Comparison of ENCODE assay signal across 9 cellular contexts in genomic region chr4:77959566-77960338, GRCh38.
DNase-seq lines count a peak whose midpoint lies in the region; ATAC-seq and TF ChIP-seq lines count a peak whose summit lies in the region.
"Had no signal": no experiment of that assay in that cellular context is flagged by ENCODE, and none has a peak within 500 bp of the region (broad histone marks: within the 10 kb centered on the region; RNA-seq: fewer than 3 reads in every experiment).

No MANE protein-coding gene starts in this region.

- H3K4me3 ChIP-seq in breast epithelium (peak overlapping the region in 1 of 3 donors; percentile 9), left lung (no peak overlapping the region)
- H3K4me3 ChIP-seq: SJSA1 had no signal

- CTCF ChIA-PET in Calu3 (lab: Charles Lee) = interaction anchor here (1.0 kb wide), 1 partner anchor 100 kb away, joined by 4 read pairs; no protein-coding TSS in a partner anchor
- CTCF ChIA-PET in activated naive CD4-positive, alpha-beta T cell treated with anti-CD3 and anti-CD28 coated beads, Interleukin-2, amount 10 ng/mL, durations not matched to agents 7 days and 5 days (lab: Charles Lee) = interaction anchor here (0.8 to 1.2 kb wide), 6 partner anchors 15 to 904 kb away, joined by 3 to 7 read pairs (median 3); no protein-coding TSS in a partner anchor

- no peaks in the 10 kb centered on the region for H3K36me3 Mint-ChIP-seq in Calu3 (ENCODE audit: insufficient read depth, unreplicated experiment)
- H3K36me3 Mint-ChIP-seq in activated naive CD4-positive, alpha-beta T cell treated with anti-CD3 and anti-CD28 coated beads, Interleukin-2, amount 10 ng/mL, durations not matched to agents 7 days and 5 days = peaks cover 1% of the 10 kb centered on the region

- H3K4me1 ChIP-seq in breast epithelium (no peaks in the 10 kb centered on the region), left lung (peaks cover 0 to 5% of the 10 kb centered on the region in 2 donors)
- H3K4me1 ChIP-seq: SJSA1 had no signal

- H3K27ac ChIP-seq in breast epithelium (no peak overlapping the region), left lung (no peak overlapping the region)
- H3K27ac ChIP-seq: SJSA1 had no signal

- no peaks in the 10 kb centered on the region for H3K27me3 Mint-ChIP-seq in Calu3 (ENCODE audit: unreplicated experiment)
- H3K27me3 Mint-ChIP-seq in activated naive CD4-positive, alpha-beta T cell treated with anti-CD3 and anti-CD28 coated beads, Interleukin-2, amount 10 ng/mL, durations not matched to agents 7 days and 5 days = peaks cover 7% of the 10 kb centered on the region

- no peak overlapping the region for H3K4me3 Mint-ChIP-seq in Calu3 (ENCODE audit: low read depth, unreplicated experiment)
- no peak overlapping the region for H3K4me3 Mint-ChIP-seq in activated naive CD4-positive, alpha-beta T cell treated with anti-CD3 and anti-CD28 coated beads, Interleukin-2, amount 10 ng/mL, durations not matched to agents 7 days and 5 days

- H3K27me3 ChIP-seq in breast epithelium = no peaks in the 10 kb centered on the region
- H3K27me3 ChIP-seq in left lung = no peaks in the 10 kb centered on the region
- H3K27me3 ChIP-seq: SJSA1 had no signal

- peak; percentile 24 for TF ChIP-seq CTCF in Calu3 (IDR thresholded peaks at IDR 0.05; ENCODE audit: unreplicated experiment)
- peak in 2 of 3 donors; percentile 57 to 62 for TF ChIP-seq CTCF in breast epithelium (IDR thresholded peaks at IDR 0.05)
- peak; percentile 36 to 62 for TF ChIP-seq CTCF in left lung (IDR thresholded peaks at IDR 0.05)

- no peak overlapping the region for H3K27ac Mint-ChIP-seq in Calu3 (ENCODE audit: unreplicated experiment)
- H3K27ac Mint-ChIP-seq in activated naive CD4-positive, alpha-beta T cell treated with anti-CD3 and anti-CD28 coated beads, Interleukin-2, amount 10 ng/mL, durations not matched to agents 7 days and 5 days = no peak overlapping the region

- H3K9me3 ChIP-seq in breast epithelium (no peaks in the 10 kb centered on the region), left lung (no peaks in the 10 kb centered on the region)
- H3K9me3 ChIP-seq: SJSA1 had no signal

- ATAC-seq in HG02885 (IDR thresholded peaks at IDR 0.05; ENCODE audit: poor library complexity, unreplicated experiment) (peak; percentile 51), left lung (peak; percentile 68), GM21447 (IDR thresholded peaks at IDR 0.05; ENCODE audit: unreplicated experiment) (no peak), HG03159 (IDR thresholded peaks at IDR 0.05; ENCODE audit: unreplicated experiment) (no peak)

- DNase-seq in Calu3 (peak; percentile 18), NCI-H526 (lab: John Stamatoyannopoulos, UW) (peak; percentile 24 to 45), breast epithelium (ENCODE audit: low spot score in 2 of 2) (no peak), left lung (no peak)
- no peak for DNase-seq in activated naive CD4-positive, alpha-beta T cell treated with anti-CD3 and anti-CD28 coated beads, Interleukin-2, amount 10 ng/mL, durations not matched to agents 7 days and 5 days

- no TSS peak for BruUV-seq in Calu3 (replicated peaks; lab: Mats Ljungman, UMichigan)

- H3K36me3 ChIP-seq in breast epithelium (no peaks in the 10 kb centered on the region), left lung (peaks cover 0 to 3% of the 10 kb centered on the region in 2 donors)
- H3K36me3 ChIP-seq: SJSA1 had no signal

- H3K9me3 Mint-ChIP-seq in Calu3 (ENCODE audit: low read depth, unreplicated experiment) = no peaks in the 10 kb centered on the region
- H3K9me3 Mint-ChIP-seq in activated naive CD4-positive, alpha-beta T cell treated with anti-CD3 and anti-CD28 coated beads, Interleukin-2, amount 10 ng/mL, durations not matched to agents 7 days and 5 days = no peaks in the 10 kb centered on the region

- no peak for TF ChIP-seq POLR2A in breast epithelium (IDR thresholded peaks at IDR 0.05)

- intact Hi-C loops in Calu3 (cut with micrococcal nuclease; ENCODE audit: unreplicated experiment) = loop anchor here (1.0 to 10.0 kb wide), 3 partner anchors 558 to 963 kb away; no protein-coding TSS in a partner anchor
- intact Hi-C loops in breast epithelium (cut with DNase I; ENCODE audit: low total_unique reads) = no loop called here
- intact Hi-C loops in left lung (cut with DNase I) = loop anchor here in 1 of 2 donors (10.0 kb wide), 1 partner anchor 555 kb away; no protein-coding TSS in a partner anchor

- H3K4me1 Mint-ChIP-seq in Calu3 (ENCODE audit: low read depth, unreplicated experiment) = no peaks in the 10 kb centered on the region
- H3K4me1 Mint-ChIP-seq in activated naive CD4-positive, alpha-beta T cell treated with anti-CD3 and anti-CD28 coated beads, Interleukin-2, amount 10 ng/mL, durations not matched to agents 7 days and 5 days = peaks cover 7% of the 10 kb centered on the region

Comparison
In these comparisons a context has a peak if more than half of its experiments do, and no peak if none do; other contexts are left out.
1. DNase-seq: peak in Calu3 (single experiment) and NCI-H526 (2 of 2); none in breast epithelium (0 of 2), left lung (0 of 2) and activated naive CD4-positive, alpha-beta T cell treated with anti-CD3 and anti-CD28 coated beads, Interleukin-2, amount 10 ng/mL, durations not matched to agents 7 days and 5 days (single experiment).
2. ATAC-seq: peak in HG02885 (single experiment) and left lung (single experiment); none in GM21447 (single experiment) and HG03159 (single experiment).
3. Peak in every context shown above with its lines, with median percentiles within 50 percentile points of each other: CTCF ChIP-seq.